ENCODE assay signal across 19 cellular contexts in genomic region chr1:48000883-48001282, GRCh38. TPM values are rescaled to one million over a fixed set of nuclear protein-coding genes. Genes with fewer than 3 reads are reported as not detected.
DNase-seq lines count a peak whose midpoint lies in the region; ATAC-seq and TF ChIP-seq lines count a peak whose summit lies in the region.
"Had no signal": no experiment of that assay in that cellular context is flagged by ENCODE, and none has a peak within 500 bp of the region (broad histone marks: within the 10 kb centered on the region; RNA-seq: fewer than 3 reads in every experiment).

No MANE protein-coding gene starts in this region.

- H3K27ac ChIP-seq in endodermal cell (ENCODE audit: low read depth, low read length) (no peak overlapping the region), neuronal stem cell (replicated peaks; ENCODE audit: low read length) (no peak overlapping the region), right atrium auricular region (no peak overlapping the region)
- H3K27ac ChIP-seq: BLaER1 treated with 17β-estradiol and CSF1 and Interleukin-3, amounts not matched to agents 10 nM and 100 nM had no signal

- H2BK12ac ChIP-seq in neuronal stem cell (ENCODE audit: low read length) = no peak overlapping the region

- in situ Hi-C loops in Caki2 (cut with HindIII; ENCODE audit: low pct_unique_long_range_greater_than_20kb, low sequenced_read_pairs) = loop anchor here (10.0 kb wide), 1 partner anchor 64 kb away; no protein-coding TSS in a partner anchor

- H3K27me3 ChIP-seq in endodermal cell (ENCODE audit: control insufficient read depth, insufficient read depth, low read length, poor library complexity, severe bottlenecking) = no peaks in the 10 kb centered on the region
- peaks cover 2 to 28% (median 25%) of the 10 kb centered on the region in 3 experiments for H3K27me3 ChIP-seq in neuronal stem cell (ENCODE audit: control insufficient read depth in 3 of 3, insufficient read depth in 3 of 3, low read depth in 1 of 3, low read length in 3 of 3)
- no peaks in the 10 kb centered on the region for H3K27me3 ChIP-seq in right atrium auricular region

- H4K8ac ChIP-seq in neuronal stem cell (ENCODE audit: low read depth, low read length) = no peak overlapping the region

- H3K9me3 ChIP-seq in endodermal cell (ENCODE audit: control insufficient read depth, low read length) (no peaks in the 10 kb centered on the region), neuronal stem cell (replicated peaks in 1 of 2; ENCODE audit: control insufficient read depth in 2 of 2, insufficient read depth in 1 of 2, low read depth in 1 of 2, low read length in 2 of 2) (no peaks in the 10 kb centered on the region), right atrium auricular region (no peaks in the 10 kb centered on the region)
- H3K9me3 ChIP-seq: BLaER1 treated with 17β-estradiol and CSF1 and Interleukin-3, amounts not matched to agents 10 nM and 100 nM had no signal

- H2AFZ ChIP-seq in neuronal stem cell (ENCODE audit: low read length) = no peak overlapping the region

- 88 to 93% methylated on average over 1 of the region's 1 CpG for WGBS in endodermal cell (ENCODE audit: insufficient coverage in 1 of 2, insufficient read length in 1 of 2), 2 experiments
- no CpG with 5 or more reads among the region's 1 CpG for WGBS in neuronal stem cell (ENCODE audit: extremely low coverage in 2 of 2, insufficient read length in 2 of 2, insufficient replicate concordance in 1 of 2), 2 donors

- H4K91ac ChIP-seq in neuronal stem cell (ENCODE audit: low read depth, low read length, poor library complexity) = no peak overlapping the region

- H3K4me3 Mint-ChIP-seq in endodermal cell = no peak overlapping the region
- H3K4me3 Mint-ChIP-seq: CD4-positive, alpha-beta T cell had no signal

- DNase-seq in Caki2 (ENCODE audit: low read depth) = peak; percentile 73
- peak; percentile 57 to 59 for DNase-seq in NCI-H526 (lab: John Stamatoyannopoulos, UW)
- peak; percentile 41 for DNase-seq in endodermal cell
- DNase-seq in neuronal stem cell (ENCODE audit: low spot score) = no peak
- DNase-seq in SK-N-DZ (ENCODE audit: low spot score) = no peak
- DNase-seq in right atrium auricular region (ENCODE audit: low spot score) = no peak
- DNase-seq: CD4-positive, alpha-beta T cell; DND-41; Karpas-422; NCI-H1092 treated with DMSO at 0.1 percent for 48 hours; NCI-H1436; NCI-H187; NCI-H2081 treated with DMSO at 0.1 percent for 48 hours; NCI-H2171; NCI-H446 had no signal

- peak overlapping the region; percentile 30 for H2AK5ac ChIP-seq in neuronal stem cell (ENCODE audit: low read depth, low read length)

- no peak overlapping the region for H3K23ac ChIP-seq in neuronal stem cell (ENCODE audit: low read depth, low read length, poor library complexity)

- no peak overlapping the region for H3K14ac ChIP-seq in neuronal stem cell (ENCODE audit: low read length)

- H3K9ac ChIP-seq in endodermal cell (ENCODE audit: extremely low read depth, low read length, poor library complexity, severe bottlenecking) (no peak overlapping the region), neuronal stem cell (ENCODE audit: low read depth, low read length, poor library complexity) (no peak overlapping the region)
- H3K9ac ChIP-seq: BLaER1 treated with 17β-estradiol and CSF1 and Interleukin-3, amounts not matched to agents 10 nM and 100 nM had no signal

- H3K4me1 Mint-ChIP-seq in endodermal cell = peaks cover 38% of the 10 kb centered on the region

- H3K79me1 ChIP-seq in neuronal stem cell (ENCODE audit: low read depth, low read length) = no peaks in the 10 kb centered on the region

- H3K4ac ChIP-seq in neuronal stem cell (ENCODE audit: low read length) = no peak overlapping the region

- no peaks in the 10 kb centered on the region for H3K9me3 Mint-ChIP-seq in endodermal cell
- H3K9me3 Mint-ChIP-seq: CD4-positive, alpha-beta T cell had no signal

- ATAC-seq in HG02642 (IDR thresholded peaks at IDR 0.05; ENCODE audit: poor library complexity, unreplicated experiment) = no peak
- ATAC-seq: SK-N-SH treated with all-trans-retinoic acid at 6 μM for 48 hours had no signal

- no peak overlapping the region for H3K4me3 ChIP-seq in endodermal cell (ENCODE audit: low read length)
- H3K4me3 ChIP-seq in neuronal stem cell (ENCODE audit: low read length in 2 of 2) = no peak overlapping the region
- no peak overlapping the region for H3K4me3 ChIP-seq in right atrium auricular region
- H3K4me3 ChIP-seq: BLaER1 treated with 17β-estradiol and CSF1 and Interleukin-3, amounts not matched to agents 10 nM and 100 nM had no signal

- TF ChIP-seq CTCF in endodermal cell (conservative IDR thresholded peaks at IDR 0.05) (no peak), right atrium auricular region (IDR thresholded peaks at IDR 0.05) (no peak)

- H3K18ac ChIP-seq in neuronal stem cell (ENCODE audit: low read length) = peak overlapping the region; percentile 68

- H3K4me2 ChIP-seq in neuronal stem cell (ENCODE audit: insufficient read depth, low read length, poor library complexity, severe bottlenecking) = no peak overlapping the region
- H3K4me2 ChIP-seq: BLaER1 treated with 17β-estradiol and CSF1 and Interleukin-3, amounts not matched to agents 10 nM and 100 nM had no signal

- no peak overlapping the region for H2BK120ac ChIP-seq in neuronal stem cell (ENCODE audit: low read depth, low read length)

- no peaks in the 10 kb centered on the region for H3K36me3 ChIP-seq in endodermal cell (ENCODE audit: control insufficient read depth, insufficient read depth, low read length)
- H3K36me3 ChIP-seq in neuronal stem cell (replicated peaks in 1 of 2; ENCODE audit: control insufficient read depth in 2 of 2, insufficient read depth in 2 of 2, low read length in 2 of 2) = no peaks in the 10 kb centered on the region
- no peaks in the 10 kb centered on the region for H3K36me3 ChIP-seq in right atrium auricular region
- H3K36me3 ChIP-seq: BLaER1 treated with 17β-estradiol and CSF1 and Interleukin-3, amounts not matched to agents 10 nM and 100 nM had no signal

- H3K27ac Mint-ChIP-seq in endodermal cell = no peak overlapping the region
- H3K27ac Mint-ChIP-seq: CD4-positive, alpha-beta T cell had no signal

- H3K27me3 Mint-ChIP-seq in endodermal cell (ENCODE audit: insufficient read depth) = peaks cover 24% of the 10 kb centered on the region

- H2BK5ac ChIP-seq in neuronal stem cell (ENCODE audit: low read length) = peak overlapping the region; percentile 9

- H3K36me3 Mint-ChIP-seq in endodermal cell (ENCODE audit: low read depth) = no peaks in the 10 kb centered on the region

- H3K4me1 ChIP-seq in endodermal cell (ENCODE audit: control insufficient read depth, insufficient read depth, low read length) = peaks cover 16% of the 10 kb centered on the region
- H3K4me1 ChIP-seq in neuronal stem cell (ENCODE audit: control insufficient read depth in 2 of 2, insufficient read depth in 1 of 2, low read depth in 1 of 2, low read length in 2 of 2) = peaks cover 0 to 14% of the 10 kb centered on the region in 2 donors
- peaks cover 0 to 15% of the 10 kb centered on the region in 2 donors for H3K4me1 ChIP-seq in right atrium auricular region

- no peak overlapping the region for H2BK15ac ChIP-seq in neuronal stem cell (ENCODE audit: low read length)

RNA-seq across cellular contexts. Expression of gene TRABD2B, which starts 3.7 kb away (rescaled TPM):
- total RNA-seq in Caki2 (2014; rRNA removed; shearing (Covaris generic); ENCODE audit: low replicate concordance) = 0.57 and 0.96 TPM in 2 replicates
- 10 to 100 TPM; 24.4 to 28.0 TPM for total RNA-seq in endodermal cell
- 6.2 TPM for polyA plus RNA-seq in endodermal cell (2013, experiment 1 of 2)
- polyA plus RNA-seq in endodermal cell (2013, experiment 2 of 2) = 6.0 TPM
- polyA plus RNA-seq in neuronal stem cell (2013, experiment 1 of 2) = 0.42 TPM
- polyA plus RNA-seq in neuronal stem cell (2013, experiment 2 of 2) = 0.66 TPM
- 0.03 TPM in 2 replicates for polyA plus RNA-seq in SK-N-DZ (2014; cell fraction: cytosol; rRNA removed)
- 0.10 and 0.14 TPM in 2 replicates for polyA plus RNA-seq in SK-N-DZ (2014; cell fraction: nucleus; rRNA removed)
- total RNA-seq in right atrium auricular region = 1 to 10 TPM; 3.1 to 8.1 TPM
- total RNA-seq: CD4-positive, alpha-beta T cell had no signal
- polyA plus RNA-seq: AG04450 had no signal

Comparison
In these comparisons a context has a peak if more than half of its experiments do, and no peak if none do; other contexts are left out.
1. DNase-seq: peak in Caki2 (single experiment), NCI-H526 (2 of 2) and endodermal cell (single experiment); none in neuronal stem cell (single experiment), SK-N-DZ (single experiment) and right atrium auricular region (single experiment).